In genomic region chr5:146461319-146461718, GRCh38 we compare ENCODE assay signal across 1 cellular context.
A peak's percentile ranks its signal among the peaks of the same experiment; 100 is the strongest.
TF ChIP-seq lines count a peak whose summit lies in the region.

No MANE protein-coding gene starts in this region.

TF ChIP-seq in endothelial cell of umbilical vein, 7 proteins besides CTCF, POLR2A, EP300 and RAD21:
- TF ChIP-seq JUN (IDR thresholded peaks at IDR 0.05; ENCODE audit: borderline replicate concordance, insufficient read depth, insufficient read length, low read depth) (peak; percentile 43), GATA2 (IDR thresholded peaks at IDR 0.05; ENCODE audit: insufficient read depth, insufficient read length, low read depth, low read length) (no peak), FOS (IDR thresholded peaks at IDR 0.05; ENCODE audit: borderline replicate concordance, insufficient read depth, low read length) (peak; percentile 40), EZH2 (IDR thresholded peaks at IDR 0.05; ENCODE audit: borderline replicate concordance, low read depth, low read length, severe bottlenecking) (no peak)
